Comparison of ENCODE assay signal across 17 cellular contexts in genomic region chr3:64341355-64341754, GRCh38.
DNase-seq lines count a peak whose midpoint lies in the region; ATAC-seq and TF ChIP-seq lines count a peak whose summit lies in the region.
"Had no signal": no experiment of that assay in that cellular context is flagged by ENCODE, and none has a peak within 500 bp of the region (broad histone marks: within the 10 kb centered on the region; RNA-seq: fewer than 3 reads in every experiment).

No MANE protein-coding gene starts in this region.

- peaks cover 71% of the 10 kb centered on the region for H3K4me1 Mint-ChIP-seq in HFFc6 (ENCODE audit: low read depth)
- H3K4me1 Mint-ChIP-seq in stimulated activated naive B cell treated with anti-CD40 and anti-IgM and Interleukin-4, amounts not matched to agents 10 μg/mL and 1 μg/mL and 100 μg/mL, for 72 hours = no peaks in the 10 kb centered on the region
- H3K4me1 Mint-ChIP-seq: activated CD4-positive, alpha-beta T cell treated with anti-CD3 and anti-CD28 coated beads for 36 hours had no signal

- ATAC-seq in stimulated activated naive B cell treated with anti-CD40 and anti-IgM and Interleukin-4, amounts not matched to agents 10 μg/mL and 1 μg/mL and 100 μg/mL, for 72 hours (replicated peaks) = no peak
- ATAC-seq: activated CD4-positive, alpha-beta T cell treated with anti-CD3 and anti-CD28 coated beads for 36 hours had no signal

- DNase-seq in HFFc6 (no peak), cardiac fibroblast (ENCODE audit: low read depth in 2 of 2) (peak; percentile 28 to 57), kidney tubule cell (ENCODE audit: low spot score) (peak; percentile 60), skeletal muscle cell (ENCODE audit: low read depth) (peak; percentile 66), HuH-7.5 (ENCODE audit: low spot score) (no peak), GDM1 (lab: John Stamatoyannopoulos, UW) (no peak), ureter (ENCODE audit: low spot score) (no peak)
- no peak for DNase-seq in stimulated activated naive B cell treated with anti-CD40 and anti-IgM and Interleukin-4, amounts not matched to agents 10 μg/mL and 1 μg/mL and 100 μg/mL, for 72 hours
- DNase-seq: activated CD4-positive, alpha-beta T cell treated with anti-CD3 and anti-CD28 coated beads for 36 hours; cerebellar nuclear complex; DMS153; NCI-H1930; NCI-H69; pancreas; RPMI8226 had no signal

- no peaks in the 10 kb centered on the region for H3K9me3 Mint-ChIP-seq in HFFc6
- peaks cover 3 to 7% of the 10 kb centered on the region in 2 donors for H3K9me3 Mint-ChIP-seq in stimulated activated naive B cell treated with anti-CD40 and anti-IgM and Interleukin-4, amounts not matched to agents 10 μg/mL and 1 μg/mL and 100 μg/mL, for 72 hours

- no peaks in the 10 kb centered on the region for H3K36me3 Mint-ChIP-seq in HFFc6 (ENCODE audit: low read depth)
- H3K36me3 Mint-ChIP-seq in stimulated activated naive B cell treated with anti-CD40 and anti-IgM and Interleukin-4, amounts not matched to agents 10 μg/mL and 1 μg/mL and 100 μg/mL, for 72 hours = no peaks in the 10 kb centered on the region

- H3K27ac Mint-ChIP-seq in HFFc6 = peak overlapping the region; percentile 99
- H3K27ac Mint-ChIP-seq in stimulated activated naive B cell treated with anti-CD40 and anti-IgM and Interleukin-4, amounts not matched to agents 10 μg/mL and 1 μg/mL and 100 μg/mL, for 72 hours = no peak overlapping the region
- H3K27ac Mint-ChIP-seq: activated CD4-positive, alpha-beta T cell treated with anti-CD3 and anti-CD28 coated beads for 36 hours had no signal

- TF ChIP-seq CTCF in HFFc6 (IDR thresholded peaks at IDR 0.05) (no peak), cardiac fibroblast (IDR thresholded peaks at IDR 0.05; ENCODE audit: low read depth, low read length) (no peak)

- no peaks in the 10 kb centered on the region; the same call in 1 of the 2 replicates for H3K27me3 Mint-ChIP-seq in HFFc6 (ENCODE audit: insufficient read depth)
- H3K27me3 Mint-ChIP-seq in stimulated activated naive B cell treated with anti-CD40 and anti-IgM and Interleukin-4, amounts not matched to agents 10 μg/mL and 1 μg/mL and 100 μg/mL, for 72 hours = no peaks in the 10 kb centered on the region

- H3K4me3 Mint-ChIP-seq in HFFc6 = peak overlapping the region; percentile 79
- no peak overlapping the region for H3K4me3 Mint-ChIP-seq in stimulated activated naive B cell treated with anti-CD40 and anti-IgM and Interleukin-4, amounts not matched to agents 10 μg/mL and 1 μg/mL and 100 μg/mL, for 72 hours
- H3K4me3 Mint-ChIP-seq: activated CD4-positive, alpha-beta T cell treated with anti-CD3 and anti-CD28 coated beads for 36 hours had no signal

- H3K4me3 ChIP-seq in cardiac fibroblast (replicated peaks in 1 of 2; ENCODE audit: low read depth in 2 of 2, low read length in 2 of 2) (no peak overlapping the region), skeletal muscle cell (ENCODE audit: low read depth, low read length) (no peak overlapping the region)
- H3K4me3 ChIP-seq: BLaER1, lung, pancreas had no signal

Comparison
In these comparisons a context has a peak if more than half of its experiments do, and no peak if none do; other contexts are left out.
1. DNase-seq: peak in cardiac fibroblast (2 of 2), kidney tubule cell (single experiment) and skeletal muscle cell (single experiment); none in HFFc6 (single experiment), stimulated activated naive B cell treated with anti-CD40 and anti-IgM and Interleukin-4, amounts not matched to agents 10 μg/mL and 1 μg/mL and 100 μg/mL, for 72 hours (single experiment), HuH-7.5 (single experiment), GDM1 (single experiment) and ureter (single experiment).